In the genomic region with DNA sequence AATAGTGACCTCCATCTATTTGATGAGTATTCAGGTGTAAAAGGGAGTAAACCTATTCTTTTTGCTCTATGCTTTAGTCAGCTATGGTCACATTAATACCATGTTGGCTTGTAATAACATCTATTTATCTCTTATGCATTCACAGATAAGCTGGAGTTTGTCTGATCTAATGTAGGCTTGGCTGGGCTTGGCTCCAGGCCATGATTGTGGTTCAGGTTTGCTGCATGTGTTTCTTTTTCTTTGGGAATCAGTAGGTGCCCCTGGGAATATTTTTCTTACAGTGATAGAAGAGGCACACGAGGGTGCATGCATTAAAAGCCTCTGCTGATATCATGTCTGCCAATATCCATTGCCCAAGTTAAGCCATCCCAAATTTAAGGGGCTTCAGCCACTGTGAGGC, we compare ENCODE assay signal across 32 cellular contexts. TPM values are rescaled to one million over a fixed set of nuclear protein-coding genes. Genes with fewer than 3 reads are reported as not detected.
DNase-seq lines count a peak whose midpoint lies in the region; ATAC-seq and FAIRE-seq lines count a peak whose summit lies in the region.
"Had no signal": no experiment of that assay in that cellular context is flagged by ENCODE, and none has a peak within 500 bp of the region (broad histone marks: within the 10 kb centered on the region; RNA-seq: fewer than 3 reads in every experiment).

No MANE protein-coding gene starts in this region.

- ATAC-seq in GM21390 (IDR thresholded peaks at IDR 0.05; ENCODE audit: unreplicated experiment), result no peak
- ATAC-seq: body of pancreas; Panc1; stimulated activated naive B cell treated with anti-CD40 and anti-IgM and Interleukin-4, amounts not matched to agents 10 μg/mL and 1 μg/mL and 100 μg/mL, for 72 hours had no signal

- H3K9ac ChIP-seq in mesenchymal stem cell (ENCODE audit: low read length), result no peak overlapping the region

- H2BK15ac ChIP-seq in mesenchymal stem cell (ENCODE audit: low read depth, poor library complexity, severe bottlenecking), result no peak overlapping the region

- no peak overlapping the region for H2AFZ ChIP-seq in mesenchymal stem cell (ENCODE audit: low read depth, low read length)

- H4K91ac ChIP-seq in mesenchymal stem cell (ENCODE audit: low read length), result no peak overlapping the region

- H2AK5ac ChIP-seq in mesenchymal stem cell (ENCODE audit: low read length, severe bottlenecking), result no peak overlapping the region

- H3K9me3 ChIP-seq in SJCRH30 (replicated peaks), result no peaks in the 10 kb centered on the region
- H3K9me3 ChIP-seq in mesenchymal stem cell (ENCODE audit: control insufficient read depth, low read length), result no peaks in the 10 kb centered on the region
- H3K9me3 ChIP-seq: body of pancreas, pancreas, upper lobe of left lung had no signal

- H3K79me1 ChIP-seq in mesenchymal stem cell (replicated peaks; ENCODE audit: low read length, poor library complexity, severe bottlenecking), result no peaks in the 10 kb centered on the region

- H2BK120ac ChIP-seq in mesenchymal stem cell (ENCODE audit: low read depth, low read length), result no peak overlapping the region

- H3K4me1 ChIP-seq in SJCRH30 (no peaks in the 10 kb centered on the region; the same call in 1 of the 2 replicates), mesenchymal stem cell (ENCODE audit: control insufficient read depth, insufficient read depth, low read depth, low read length) (peaks cover 5% of the 10 kb centered on the region)

- H3K27ac ChIP-seq in SJCRH30, result no peak overlapping the region
- H3K27ac ChIP-seq in mesenchymal stem cell (ENCODE audit: low read length, poor library complexity, severe bottlenecking), result no peak overlapping the region
- H3K27ac ChIP-seq: body of pancreas, C4-2B, pancreas, skin epidermis, upper lobe of left lung had no signal

- no peaks in the 10 kb centered on the region for H3K27me3 ChIP-seq in SJCRH30
- H3K27me3 ChIP-seq in mesenchymal stem cell (ENCODE audit: control insufficient read depth in 1 of 2, insufficient read depth in 1 of 2, low read length in 2 of 2), result no peaks in the 10 kb centered on the region
- H3K27me3 ChIP-seq: body of pancreas, pancreas, upper lobe of left lung had no signal

- no peak overlapping the region for H2BK5ac ChIP-seq in mesenchymal stem cell (ENCODE audit: low read depth, low read length, poor library complexity, severe bottlenecking)

- no peak overlapping the region for H3K18ac ChIP-seq in mesenchymal stem cell (ENCODE audit: low read depth in 1 of 2, low read length in 2 of 2)

- H3K4me3 ChIP-seq in SJCRH30 (no peak overlapping the region), mesenchymal stem cell (ENCODE audit: insufficient read depth in 1 of 2, low read depth in 1 of 2, low read length in 2 of 2) (no peak overlapping the region)
- H3K4me3 ChIP-seq: body of pancreas, pancreas, skin epidermis, upper lobe of left lung had no signal

- WGBS in mesenchymal stem cell, result no CpG with 5 or more reads among the region's 1 CpG

- no peak overlapping the region for H3K4ac ChIP-seq in mesenchymal stem cell (ENCODE audit: low read depth in 1 of 2, low read length in 2 of 2)

- no peak overlapping the region for H2BK12ac ChIP-seq in mesenchymal stem cell (ENCODE audit: low read length in 2 of 2)

- H3K14ac ChIP-seq in mesenchymal stem cell (ENCODE audit: low read length in 2 of 2), result no peak overlapping the region

- H4K8ac ChIP-seq in mesenchymal stem cell (ENCODE audit: low read length), result no peak overlapping the region

- no peak overlapping the region for H3K23ac ChIP-seq in mesenchymal stem cell (ENCODE audit: low read length in 2 of 2)

- DNase-seq in NCI-H146 (lab: John Stamatoyannopoulos, UW) (peak; percentile 81), NCI-H146 treated with DMSO at 0.1 percent for 48 hours (lab: John Stamatoyannopoulos, UW; ENCODE audit: unreplicated experiment) (no peak), DMS79 treated with DMSO at 0.1 percent for 48 hours (lab: John Stamatoyannopoulos, UW) (peak; percentile 62), NCI-H2107 (lab: John Stamatoyannopoulos, UW) (peak; percentile 32), SJCRH30 (peak; percentile 12 to 46), mesenchymal stem cell (no peak), HTR-8/SVneo (ENCODE audit: insufficient read length, low spot score) (no peak)
- DNase-seq: activated CD4-positive, alpha-beta memory T cell treated with anti-CD3 and anti-CD28 coated beads, Interleukin-2, amount 10 ng/mL, durations not matched to agents 7 days and 5 days; activated CD4-positive, alpha-beta T cell treated with anti-CD3 and anti-CD28 coated beads for 1 hour; activated CD8-positive, alpha-beta memory T cell treated with anti-CD3 and anti-CD28 coated beads, Interleukin-2, amount 50 U/mL, for 4 hours; activated naive CD4-positive, alpha-beta T cell treated with anti-CD3 and anti-CD28 coated beads for 36 hours; body of pancreas; Calu3; dermis blood vessel endothelial cell; endodermal cell; KBM-7; NCI-H1436; nephron progenitor cell; pancreas; Right ventricle myocardium superior; stimulated activated naive B cell treated with anti-CD40 and anti-IgM and Interleukin-4, amounts not matched to agents 10 μg/mL and 1 μg/mL and 100 μg/mL, for 72 hours; upper lobe of left lung had no signal

- FAIRE-seq in HTR-8/SVneo (lab: Jason Lieb, UNC), result no peak
- FAIRE-seq: GM18507, pancreas had no signal

- H3K4me2 ChIP-seq in mesenchymal stem cell (ENCODE audit: low read length, poor library complexity, severe bottlenecking), result no peak overlapping the region

- no peaks in the 10 kb centered on the region for H3K36me3 ChIP-seq in SJCRH30
- H3K36me3 ChIP-seq in mesenchymal stem cell (ENCODE audit: control insufficient read depth in 1 of 2, insufficient read depth in 2 of 2, low read depth in 1 of 2, low read length in 2 of 2), result no peaks in the 10 kb centered on the region
- H3K36me3 ChIP-seq: pancreas, upper lobe of left lung had no signal

RNA-seq across cellular contexts. Expression of a gene that starts 22.4 kb away (rescaled TPM):
- 15.4 and 18.6 TPM in 2 replicates for total RNA-seq in SJCRH30 (2014; rRNA removed; shearing (Covaris generic))
- polyA plus RNA-seq in mesenchymal stem cell (2013, experiment 1 of 2), result not detected
- 0.01 TPM for polyA plus RNA-seq in mesenchymal stem cell (2013, experiment 2 of 2)
- total RNA-seq: A172; activated CD4-positive, alpha-beta memory T cell treated with anti-CD3 and anti-CD28 coated beads, Interleukin-2, amount 10 ng/mL, durations not matched to agents 7 days and 5 days; activated naive CD4-positive, alpha-beta T cell treated with anti-CD3 and anti-CD28 coated beads for 36 hours; activated T-helper 1 cell treated with anti-CD3 and anti-CD28 coated beads, Interleukin-12 subunit alpha, Interleukin-12 subunit beta, Interleukin-2, Interleukin-4 antibody, amounts not matched to agents 30 ng/mL and 10 ng/mL and 1 ng/mL, durations not matched to agents 14 hours and 24 hours and 36 hours; M059J; NCI-H460; Right ventricle myocardium superior; T-helper 2 cell treated with Interferon-gamma antibody and Interleukin-4, amounts not matched to agents 100 ng/mL and 5 ng/mL, for 36 hours had no signal

Comparison
In these comparisons a context has a peak if more than half of its experiments do, and no peak if none do; other contexts are left out.
1. DNase-seq: peak in NCI-H146 (single experiment), DMS79 treated with DMSO at 0.1 percent for 48 hours (single experiment), NCI-H2107 (single experiment) and SJCRH30 (2 of 2); none in NCI-H146 treated with DMSO at 0.1 percent for 48 hours (single experiment), mesenchymal stem cell (single experiment) and HTR-8/SVneo (single experiment).